In the genomic region with DNA sequence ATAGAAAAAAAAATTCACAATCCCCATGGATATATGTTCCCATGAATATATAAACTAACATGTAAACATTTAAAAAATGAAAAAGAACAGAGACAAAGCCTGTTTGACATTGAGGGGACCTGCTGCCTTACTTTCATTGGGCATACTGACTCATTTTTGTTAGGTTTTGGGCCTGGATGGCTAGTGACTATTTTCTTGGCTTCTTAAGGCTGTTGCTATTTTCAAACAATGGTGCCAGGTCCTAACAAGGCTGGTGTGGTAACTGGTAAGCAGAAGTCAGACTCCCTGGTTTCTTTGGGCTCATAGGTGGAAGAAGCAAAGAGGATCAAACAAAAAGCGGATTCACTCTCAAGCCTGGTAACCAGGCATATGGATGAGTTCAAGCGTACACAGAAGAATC, we compare ENCODE assay signal across 16 cellular contexts. TPM values are rescaled to one million over a fixed set of nuclear protein-coding genes. Genes with fewer than 3 reads are reported as not detected.
"Had no signal": no experiment of that assay in that cellular context is flagged by ENCODE, and none has a peak within 500 bp of the region (broad histone marks: within the 10 kb centered on the region; RNA-seq: fewer than 3 reads in every experiment).

No MANE protein-coding gene starts in this region.

- ATAC-seq: activated CD4-positive, CD25-positive, alpha-beta regulatory T cell treated with anti-CD3 and anti-CD28 coated beads, Interleukin-2, amount 50 U/mL, for 24 hours; activated T-cell treated with anti-CD3 and anti-CD28 coated beads, Interleukin-2, amount 50 U/mL, for 4 hours; gastroesophageal sphincter; heart left ventricle; naive thymus-derived CD8-positive, alpha-beta T cell; stimulated activated memory B cell treated with anti-CD40 and anti-IgM and Interleukin-4, amounts not matched to agents 10 μg/mL and 1 μg/mL and 100 μg/mL, for 72 hours had no signal

- H3K27me3 ChIP-seq: gastroesophageal sphincter, heart left ventricle, sigmoid colon, spleen, thyroid gland, uterus had no signal

- H3K27ac Mint-ChIP-seq: activated CD4-positive, alpha-beta T cell treated with anti-CD3 and anti-CD28 coated beads, Interleukin-2, amount 10 ng/mL, durations not matched to agents 7 days and 5 days; naive thymus-derived CD8-positive, alpha-beta T cell; stimulated activated memory B cell treated with anti-CD40 and anti-IgM and Interleukin-4, amounts not matched to agents 10 μg/mL and 1 μg/mL and 100 μg/mL, for 72 hours; T-helper 1 cell treated with Interleukin-12 subunit alpha and Interleukin-12 subunit beta and Interleukin-4 antibody, amounts not matched to agents 30 μg/mL and 1 μg/mL, for 36 hours had no signal

- DNase-seq: activated CD4-positive, alpha-beta T cell treated with anti-CD3 and anti-CD28 coated beads, Interleukin-2, amount 10 ng/mL, durations not matched to agents 7 days and 5 days; activated CD8-positive, alpha-beta memory T cell treated with anti-CD3 and anti-CD28 coated beads, Interleukin-2, amount 50 U/mL, for 4 hours; activated effector memory CD4-positive, alpha-beta T cell treated with Interleukin-2 at 50 U/mL for 16 hours; activated naive CD4-positive, alpha-beta T cell treated with anti-CD3 and anti-CD28 coated beads, Interleukin-2, amount 50 U/mL, for 16 hours; activated T-cell treated with anti-CD3 and anti-CD28 coated beads, Interleukin-2, amount 50 U/mL, for 4 hours; heart left ventricle; naive thymus-derived CD8-positive, alpha-beta T cell; sigmoid colon; spleen; stimulated activated CD4-positive, alpha-beta T cell treated with anti-CD3 and anti-CD28 coated beads, Interleukin-4, amount 100 ng/mL, for 4 hours; thyroid gland; uterus had no signal

- H3K4me3 ChIP-seq: gastroesophageal sphincter, heart left ventricle, sigmoid colon, spleen, thyroid gland, uterus had no signal

- H3K27ac ChIP-seq: gastroesophageal sphincter, sigmoid colon, spleen, thyroid gland had no signal

- H3K4me3 Mint-ChIP-seq: activated CD4-positive, alpha-beta T cell treated with anti-CD3 and anti-CD28 coated beads, Interleukin-2, amount 10 ng/mL, durations not matched to agents 7 days and 5 days; activated T-cell treated with anti-CD3 and anti-CD28 coated beads, Interleukin-2, amount 50 U/mL, for 4 hours; naive thymus-derived CD8-positive, alpha-beta T cell; stimulated activated memory B cell treated with anti-CD40 and anti-IgM and Interleukin-4, amounts not matched to agents 10 μg/mL and 1 μg/mL and 100 μg/mL, for 72 hours; T-helper 1 cell treated with Interleukin-12 subunit alpha and Interleukin-12 subunit beta and Interleukin-4 antibody, amounts not matched to agents 30 μg/mL and 1 μg/mL, for 36 hours had no signal

- H3K9me3 ChIP-seq: gastroesophageal sphincter, heart left ventricle, sigmoid colon, spleen, thyroid gland, uterus had no signal

- H3K36me3 ChIP-seq: heart left ventricle, sigmoid colon, spleen, thyroid gland, uterus had no signal

- H3K36me3 Mint-ChIP-seq: naive thymus-derived CD8-positive, alpha-beta T cell; stimulated activated memory B cell treated with anti-CD40 and anti-IgM and Interleukin-4, amounts not matched to agents 10 μg/mL and 1 μg/mL and 100 μg/mL, for 72 hours had no signal

- H3K9me3 Mint-ChIP-seq: activated CD4-positive, alpha-beta T cell treated with anti-CD3 and anti-CD28 coated beads, Interleukin-2, amount 10 ng/mL, durations not matched to agents 7 days and 5 days; activated T-cell treated with anti-CD3 and anti-CD28 coated beads, Interleukin-2, amount 50 U/mL, for 4 hours; naive thymus-derived CD8-positive, alpha-beta T cell; stimulated activated memory B cell treated with anti-CD40 and anti-IgM and Interleukin-4, amounts not matched to agents 10 μg/mL and 1 μg/mL and 100 μg/mL, for 72 hours; T-helper 1 cell treated with Interleukin-12 subunit alpha and Interleukin-12 subunit beta and Interleukin-4 antibody, amounts not matched to agents 30 μg/mL and 1 μg/mL, for 36 hours had no signal

- H3K4me1 Mint-ChIP-seq: activated CD4-positive, alpha-beta T cell treated with anti-CD3 and anti-CD28 coated beads, Interleukin-2, amount 10 ng/mL, durations not matched to agents 7 days and 5 days; naive thymus-derived CD8-positive, alpha-beta T cell had no signal

RNA-seq across cellular contexts. Expression of a gene that starts 51.0 kb away (rescaled TPM):
- total RNA-seq: naive thymus-derived CD8-positive, alpha-beta T cell had no signal
- polyA plus RNA-seq: naive thymus-derived CD8-positive, alpha-beta T cell had no signal
